1 cellular context compared by ENCODE assay signal in the genomic region with DNA sequence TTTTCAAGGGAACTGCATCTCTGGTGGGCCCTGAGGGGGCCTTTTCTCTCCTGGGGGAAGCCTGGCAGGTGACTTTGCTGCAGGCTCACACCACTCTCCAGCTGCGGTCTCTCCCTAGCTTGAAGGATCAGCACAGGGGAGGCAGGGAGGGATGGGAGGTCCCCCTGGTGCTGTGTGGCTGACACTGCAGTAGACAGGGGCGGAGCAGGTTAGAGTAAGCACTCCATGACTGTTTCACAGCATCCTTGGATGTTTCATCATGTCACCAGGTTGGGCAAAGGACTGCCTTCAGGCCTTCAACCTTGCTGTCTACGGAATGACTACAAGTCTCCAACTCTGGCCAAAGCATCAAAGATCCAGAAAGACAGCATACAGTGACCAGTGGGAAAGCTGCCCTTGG.
TF ChIP-seq lines count a peak whose summit lies in the region.

No MANE protein-coding gene starts in this region.

TF ChIP-seq in GM12878, 131 proteins besides CTCF, POLR2A, EP300 and RAD21 (continued from another document):
- TF ChIP-seq, protein P1, sequence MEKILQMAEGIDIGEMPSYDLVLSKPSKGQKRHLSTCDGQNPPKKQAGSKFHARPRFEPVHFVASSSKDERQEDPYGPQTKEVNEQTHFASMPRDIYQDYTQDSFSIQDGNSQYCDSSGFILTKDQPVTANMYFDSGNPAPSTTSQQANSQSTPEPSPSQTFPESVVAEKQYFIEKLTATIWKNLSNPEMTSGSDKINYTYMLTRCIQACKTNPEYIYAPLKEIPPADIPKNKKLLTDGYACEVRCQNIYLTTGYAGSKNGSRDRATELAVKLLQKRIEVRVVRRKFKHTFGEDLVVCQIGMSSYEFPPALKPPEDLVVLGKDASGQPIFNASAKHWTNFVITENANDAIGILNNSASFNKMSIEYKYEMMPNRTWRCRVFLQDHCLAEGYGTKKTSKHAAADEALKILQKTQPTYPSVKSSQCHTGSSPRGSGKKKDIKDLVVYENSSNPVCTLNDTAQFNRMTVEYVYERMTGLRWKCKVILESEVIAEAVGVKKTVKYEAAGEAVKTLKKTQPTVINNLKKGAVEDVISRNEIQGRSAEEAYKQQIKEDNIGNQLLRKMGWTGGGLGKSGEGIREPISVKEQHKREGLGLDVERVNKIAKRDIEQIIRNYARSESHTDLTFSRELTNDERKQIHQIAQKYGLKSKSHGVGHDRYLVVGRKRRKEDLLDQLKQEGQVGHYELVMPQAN (conservative IDR thresholded peaks at IDR 0.05): no peak
- TF ChIP-seq ZNF217 (IDR thresholded peaks at IDR 0.05) (no peak), IKZF2 (IDR thresholded peaks at IDR 0.05) (no peak), MXI1 (IDR thresholded peaks at IDR 0.05; ENCODE audit: low read depth, low read length) (no peak), TCF7 (IDR thresholded peaks at IDR 0.05; ENCODE audit: borderline replicate concordance) (no peak), BCL11A (IDR thresholded peaks at IDR 0.05; ENCODE audit: low read depth, low read length) (no peak), CREM (IDR thresholded peaks at IDR 0.05; ENCODE audit: low read depth) (no peak), YBX1 (IDR thresholded peaks at IDR 0.05) (no peak), EED (IDR thresholded peaks at IDR 0.05; ENCODE audit: low read depth) (no peak), CBFB (IDR thresholded peaks at IDR 0.05; ENCODE audit: low read depth) (no peak), HCFC1 (IDR thresholded peaks at IDR 0.05; ENCODE audit: low read length) (no peak), ZZZ3 (IDR thresholded peaks at IDR 0.05; ENCODE audit: control insufficient read depth, insufficient read length, low read depth) (no peak)
- TF ChIP-seq, protein P2, sequence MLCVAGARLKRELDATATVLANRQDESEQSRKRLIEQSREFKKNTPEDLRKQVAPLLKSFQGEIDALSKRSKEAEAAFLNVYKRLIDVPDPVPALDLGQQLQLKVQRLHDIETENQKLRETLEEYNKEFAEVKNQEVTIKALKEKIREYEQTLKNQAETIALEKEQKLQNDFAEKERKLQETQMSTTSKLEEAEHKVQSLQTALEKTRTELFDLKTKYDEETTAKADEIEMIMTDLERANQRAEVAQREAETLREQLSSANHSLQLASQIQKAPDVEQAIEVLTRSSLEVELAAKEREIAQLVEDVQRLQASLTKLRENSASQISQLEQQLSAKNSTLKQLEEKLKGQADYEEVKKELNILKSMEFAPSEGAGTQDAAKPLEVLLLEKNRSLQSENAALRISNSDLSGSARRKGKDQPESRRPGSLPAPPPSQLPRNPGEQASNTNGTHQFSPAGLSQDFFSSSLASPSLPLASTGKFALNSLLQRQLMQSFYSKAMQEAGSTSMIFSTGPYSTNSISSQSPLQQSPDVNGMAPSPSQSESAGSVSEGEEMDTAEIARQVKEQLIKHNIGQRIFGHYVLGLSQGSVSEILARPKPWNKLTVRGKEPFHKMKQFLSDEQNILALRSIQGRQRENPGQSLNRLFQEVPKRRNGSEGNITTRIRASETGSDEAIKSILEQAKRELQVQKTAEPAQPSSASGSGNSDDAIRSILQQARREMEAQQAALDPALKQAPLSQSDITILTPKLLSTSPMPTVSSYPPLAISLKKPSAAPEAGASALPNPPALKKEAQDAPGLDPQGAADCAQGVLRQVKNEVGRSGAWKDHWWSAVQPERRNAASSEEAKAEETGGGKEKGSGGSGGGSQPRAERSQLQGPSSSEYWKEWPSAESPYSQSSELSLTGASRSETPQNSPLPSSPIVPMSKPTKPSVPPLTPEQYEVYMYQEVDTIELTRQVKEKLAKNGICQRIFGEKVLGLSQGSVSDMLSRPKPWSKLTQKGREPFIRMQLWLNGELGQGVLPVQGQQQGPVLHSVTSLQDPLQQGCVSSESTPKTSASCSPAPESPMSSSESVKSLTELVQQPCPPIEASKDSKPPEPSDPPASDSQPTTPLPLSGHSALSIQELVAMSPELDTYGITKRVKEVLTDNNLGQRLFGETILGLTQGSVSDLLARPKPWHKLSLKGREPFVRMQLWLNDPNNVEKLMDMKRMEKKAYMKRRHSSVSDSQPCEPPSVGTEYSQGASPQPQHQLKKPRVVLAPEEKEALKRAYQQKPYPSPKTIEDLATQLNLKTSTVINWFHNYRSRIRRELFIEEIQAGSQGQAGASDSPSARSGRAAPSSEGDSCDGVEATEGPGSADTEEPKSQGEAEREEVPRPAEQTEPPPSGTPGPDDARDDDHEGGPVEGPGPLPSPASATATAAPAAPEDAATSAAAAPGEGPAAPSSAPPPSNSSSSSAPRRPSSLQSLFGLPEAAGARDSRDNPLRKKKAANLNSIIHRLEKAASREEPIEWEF (IDR thresholded peaks at IDR 0.05; ENCODE audit: insufficient replicate concordance, low read depth, low read length): no peak
- TF ChIP-seq, protein P3, sequence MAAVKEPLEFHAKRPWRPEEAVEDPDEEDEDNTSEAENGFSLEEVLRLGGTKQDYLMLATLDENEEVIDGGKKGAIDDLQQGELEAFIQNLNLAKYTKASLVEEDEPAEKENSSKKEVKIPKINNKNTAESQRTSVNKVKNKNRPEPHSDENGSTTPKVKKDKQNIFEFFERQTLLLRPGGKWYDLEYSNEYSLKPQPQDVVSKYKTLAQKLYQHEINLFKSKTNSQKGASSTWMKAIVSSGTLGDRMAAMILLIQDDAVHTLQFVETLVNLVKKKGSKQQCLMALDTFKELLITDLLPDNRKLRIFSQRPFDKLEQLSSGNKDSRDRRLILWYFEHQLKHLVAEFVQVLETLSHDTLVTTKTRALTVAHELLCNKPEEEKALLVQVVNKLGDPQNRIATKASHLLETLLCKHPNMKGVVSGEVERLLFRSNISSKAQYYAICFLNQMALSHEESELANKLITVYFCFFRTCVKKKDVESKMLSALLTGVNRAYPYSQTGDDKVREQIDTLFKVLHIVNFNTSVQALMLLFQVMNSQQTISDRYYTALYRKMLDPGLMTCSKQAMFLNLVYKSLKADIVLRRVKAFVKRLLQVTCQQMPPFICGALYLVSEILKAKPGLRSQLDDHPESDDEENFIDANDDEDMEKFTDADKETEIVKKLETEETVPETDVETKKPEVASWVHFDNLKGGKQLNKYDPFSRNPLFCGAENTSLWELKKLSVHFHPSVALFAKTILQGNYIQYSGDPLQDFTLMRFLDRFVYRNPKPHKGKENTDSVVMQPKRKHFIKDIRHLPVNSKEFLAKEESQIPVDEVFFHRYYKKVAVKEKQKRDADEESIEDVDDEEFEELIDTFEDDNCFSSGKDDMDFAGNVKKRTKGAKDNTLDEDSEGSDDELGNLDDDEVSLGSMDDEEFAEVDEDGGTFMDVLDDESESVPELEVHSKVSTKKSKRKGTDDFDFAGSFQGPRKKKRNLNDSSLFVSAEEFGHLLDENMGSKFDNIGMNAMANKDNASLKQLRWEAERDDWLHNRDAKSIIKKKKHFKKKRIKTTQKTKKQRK (IDR thresholded peaks at IDR 0.05; ENCODE audit: low read depth, low read length): no peak
- TF ChIP-seq, protein P4, sequence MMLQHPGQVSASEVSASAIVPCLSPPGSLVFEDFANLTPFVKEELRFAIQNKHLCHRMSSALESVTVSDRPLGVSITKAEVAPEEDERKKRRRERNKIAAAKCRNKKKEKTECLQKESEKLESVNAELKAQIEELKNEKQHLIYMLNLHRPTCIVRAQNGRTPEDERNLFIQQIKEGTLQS (IDR thresholded peaks at IDR 0.05; ENCODE audit: borderline replicate concordance, extremely low read depth, low read depth, low read length): no peak
- TF ChIP-seq, protein P5, sequence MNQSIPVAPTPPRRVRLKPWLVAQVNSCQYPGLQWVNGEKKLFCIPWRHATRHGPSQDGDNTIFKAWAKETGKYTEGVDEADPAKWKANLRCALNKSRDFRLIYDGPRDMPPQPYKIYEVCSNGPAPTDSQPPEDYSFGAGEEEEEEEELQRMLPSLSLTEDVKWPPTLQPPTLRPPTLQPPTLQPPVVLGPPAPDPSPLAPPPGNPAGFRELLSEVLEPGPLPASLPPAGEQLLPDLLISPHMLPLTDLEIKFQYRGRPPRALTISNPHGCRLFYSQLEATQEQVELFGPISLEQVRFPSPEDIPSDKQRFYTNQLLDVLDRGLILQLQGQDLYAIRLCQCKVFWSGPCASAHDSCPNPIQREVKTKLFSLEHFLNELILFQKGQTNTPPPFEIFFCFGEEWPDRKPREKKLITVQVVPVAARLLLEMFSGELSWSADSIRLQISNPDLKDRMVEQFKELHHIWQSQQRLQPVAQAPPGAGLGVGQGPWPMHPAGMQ (IDR thresholded peaks at IDR 0.05; ENCODE audit: borderline replicate concordance): no peak
- TF ChIP-seq, protein P6, sequence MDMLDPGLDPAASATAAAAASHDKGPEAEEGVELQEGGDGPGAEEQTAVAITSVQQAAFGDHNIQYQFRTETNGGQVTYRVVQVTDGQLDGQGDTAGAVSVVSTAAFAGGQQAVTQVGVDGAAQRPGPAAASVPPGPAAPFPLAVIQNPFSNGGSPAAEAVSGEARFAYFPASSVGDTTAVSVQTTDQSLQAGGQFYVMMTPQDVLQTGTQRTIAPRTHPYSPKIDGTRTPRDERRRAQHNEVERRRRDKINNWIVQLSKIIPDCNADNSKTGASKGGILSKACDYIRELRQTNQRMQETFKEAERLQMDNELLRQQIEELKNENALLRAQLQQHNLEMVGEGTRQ (IDR thresholded peaks at IDR 0.05; ENCODE audit: borderline replicate concordance, low read depth, low read length): no peak
